13 cellular contexts compared by ENCODE assay signal in genomic region chr13:98821372-98822237, GRCh38.
DNase-seq lines count a peak whose midpoint lies in the region; ATAC-seq and TF ChIP-seq lines count a peak whose summit lies in the region.
"Had no signal": no experiment of that assay in that cellular context is flagged by ENCODE, and none has a peak within 500 bp of the region (broad histone marks: within the 10 kb centered on the region; RNA-seq: fewer than 3 reads in every experiment).

No MANE protein-coding gene starts in this region.

- H3K79me2 ChIP-seq in osteoblast (ENCODE audit: insufficient read depth, low read length), result no peaks in the 10 kb centered on the region

- H3K27ac ChIP-seq in VCaP (peak overlapping the region; percentile 66), osteoblast (ENCODE audit: low read depth, low read length) (peak overlapping the region; percentile 46)

- H3K4me3 ChIP-seq in osteoblast (ENCODE audit: insufficient read depth, low read length), result no peak overlapping the region

- DNase-seq in AG09319 (ENCODE audit: extremely low read depth, low read depth) (peak; percentile 63), Right ventricle myocardium superior (no peak), osteoblast (ENCODE audit: insufficient read length, low spot score, missing footprints) (no peak), erythroblast (lab: John Stamatoyannopoulos, UW) (no peak), hypothalamus (lab: John Stamatoyannopoulos, UW) (no peak), HCEC 1CT (no peak)
- no peak for DNase-seq in activated naive CD4-positive, alpha-beta T cell treated with Interleukin-2 at 50 U/mL for 16 hours
- DNase-seq: C1 segment of cervical spinal cord; effector memory CD8-positive, alpha-beta T cell; KBM-7; NCI-H2171 treated with DMSO at 0.1 percent for 48 hours; RPMI8226 had no signal

- no peaks in the 10 kb centered on the region for H4K20me1 ChIP-seq in osteoblast (ENCODE audit: insufficient read depth, low read length)

- peaks cover 15% of the 10 kb centered on the region for H3K4me1 ChIP-seq in osteoblast (ENCODE audit: insufficient read depth, low read length)

- TF ChIP-seq POLR2A in erythroblast (IDR thresholded peaks at IDR 0.05; ENCODE audit: low read length), result no peak

- intact Hi-C loops in Right ventricle myocardium superior (cut with DNase I), result no loop called here

- H3K9me3 ChIP-seq in osteoblast (ENCODE audit: low read depth, low read length), result no peaks in the 10 kb centered on the region

- no peaks in the 10 kb centered on the region for H3K36me3 ChIP-seq in osteoblast (ENCODE audit: insufficient read depth, low read length)

- TF ChIP-seq CTCF in AG09319 (IDR thresholded peaks at IDR 0.05; ENCODE audit: low read depth, low read length) (no peak), VCaP (conservative IDR thresholded peaks at IDR 0.05) (no peak), osteoblast (IDR thresholded peaks at IDR 0.05; ENCODE audit: extremely low read depth, low read depth, low read length) (no peak)

- peak; percentile 57 for ATAC-seq in Right ventricle myocardium superior (ENCODE audit: poor library complexity)
- ATAC-seq: effector memory CD8-positive, alpha-beta T cell had no signal

- H2AFZ ChIP-seq in osteoblast (ENCODE audit: low read length), result no peak overlapping the region

- no peaks in the 10 kb centered on the region for H3K27me3 ChIP-seq in osteoblast (ENCODE audit: insufficient read depth, low read length)

- H3K4me2 ChIP-seq in osteoblast (ENCODE audit: insufficient read depth, low read length), result peak overlapping the region; percentile 25
